Comparison of ENCODE assay signal across 8 cellular contexts in the genomic region with DNA sequence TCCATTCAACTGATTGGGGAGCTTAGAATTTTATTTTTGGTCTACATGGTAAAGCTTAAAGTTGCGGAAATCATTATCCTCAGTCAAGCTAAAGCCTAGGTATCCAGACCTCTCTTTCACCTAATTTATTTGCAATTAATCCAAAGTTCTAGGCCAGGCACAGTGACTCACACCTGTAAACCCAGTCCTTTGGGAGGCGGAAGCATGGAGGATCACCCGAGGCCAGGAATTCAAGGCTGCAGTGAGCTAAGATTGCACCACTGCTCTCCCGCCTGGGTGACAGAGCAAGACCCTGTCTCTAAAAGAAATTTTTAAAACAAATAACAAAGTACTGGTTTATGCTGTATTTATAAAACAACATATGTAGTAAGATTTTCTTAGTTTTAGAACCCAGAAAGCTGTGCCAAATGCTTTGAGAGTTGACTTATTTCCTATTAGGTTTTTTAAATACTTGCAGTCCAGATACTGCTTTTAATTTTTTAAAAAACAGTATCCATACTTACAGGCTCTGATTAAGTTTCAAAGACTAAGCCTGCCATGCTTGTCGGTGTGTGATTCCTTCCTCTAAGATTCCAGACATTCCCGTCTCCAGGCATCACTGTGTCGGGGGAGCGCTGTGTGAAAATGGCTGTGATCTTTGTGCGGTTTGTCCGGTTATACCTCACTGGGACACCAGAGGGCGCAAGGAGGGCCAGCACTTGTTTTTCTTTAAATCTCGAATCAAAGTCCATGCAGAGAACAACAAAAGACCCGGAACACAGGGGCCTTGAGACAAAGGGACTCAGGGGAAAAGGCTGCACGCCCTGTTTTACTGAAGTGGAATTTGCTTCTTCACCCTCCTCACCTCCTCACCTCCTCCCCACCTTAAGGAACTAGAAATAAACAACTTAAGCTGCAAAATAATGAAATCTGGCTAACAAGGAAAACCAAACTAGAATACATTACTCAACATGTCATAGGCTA. TPM values are rescaled to one million over a fixed set of nuclear protein-coding genes. Genes with fewer than 3 reads are reported as not detected.
DNase-seq lines count a peak whose midpoint lies in the region; TF ChIP-seq lines count a peak whose summit lies in the region.

No MANE protein-coding gene starts in this region.

- no peak overlapping the region for H2BK20ac ChIP-seq in H9 (ENCODE audit: low read depth, low read length, poor library complexity, severe bottlenecking)

- H2BK12ac ChIP-seq in H9 (ENCODE audit: insufficient read length, low read depth, low read length), result peak overlapping the region; percentile 57

- H4K91ac ChIP-seq in H9 (ENCODE audit: insufficient read length, low read depth, low read length), result no peak overlapping the region

- H2AFZ ChIP-seq in H9 (ENCODE audit: low read length), result no peak overlapping the region

- no peak overlapping the region for H4K5ac ChIP-seq in H9 (ENCODE audit: insufficient read length, low read depth, low read length)

- peaks cover 32 to 44% of the 10 kb centered on the region in 2 experiments for H3K4me1 Mint-ChIP-seq in H9
- H3K4me1 Mint-ChIP-seq in activated naive CD4-positive, alpha-beta T cell treated with anti-CD3 and anti-CD28 coated beads for 36 hours (ENCODE audit: low read depth), result peaks cover 4% of the 10 kb centered on the region

- peak overlapping the region; percentile 74 for H2BK120ac ChIP-seq in H9 (ENCODE audit: low read depth, low read length, poor library complexity, severe bottlenecking)

- peak overlapping the region; percentile 58 for H3K18ac ChIP-seq in H9 (ENCODE audit: insufficient read length, low read depth, low read length)

- no peak overlapping the region for H2BK15ac ChIP-seq in H9 (ENCODE audit: low read depth, low read length)

- H3K14ac ChIP-seq in H9 (ENCODE audit: insufficient read depth, low read length), result peak overlapping the region; percentile 78; the same call in 1 of the 2 replicates

- no CpG with 5 or more reads among the region's 14 CpGs for WGBS in H9 (ENCODE audit: extremely low coverage, insufficient read length, low lambda C conversion rate)
- 15 to 17% methylated on average over 14 of the region's 14 CpGs for WGBS in testis, 2 donors

- TF ChIP-seq POLR2A in testis (IDR thresholded peaks at IDR 0.05), result no peak

- H3K79me1 ChIP-seq in H9 (ENCODE audit: insufficient read depth, low read depth, low read length, poor library complexity, severe bottlenecking), result no peaks in the 10 kb centered on the region

- H3K36me3 ChIP-seq in MG63 (no peaks in the 10 kb centered on the region), testis (ENCODE audit: low read depth, missing control alignments) (no peaks in the 10 kb centered on the region)

- H4K20me1 ChIP-seq in H9 (ENCODE audit: control insufficient read depth, insufficient read depth, insufficient read length), result no peaks in the 10 kb centered on the region

- H3K4me3 ChIP-seq in MG63 (no peak overlapping the region), testis (peak overlapping the region; percentile 12 to 37)

- no peak overlapping the region for H3K4me2 ChIP-seq in H9 (ENCODE audit: insufficient read depth, insufficient read length, low read length)

- no peaks in the 10 kb centered on the region for H3K27me3 Mint-ChIP-seq in H9 (ENCODE audit: low read depth)
- no peaks in the 10 kb centered on the region for H3K27me3 Mint-ChIP-seq in activated naive CD4-positive, alpha-beta T cell treated with anti-CD3 and anti-CD28 coated beads for 36 hours (ENCODE audit: low read depth)

- no peak overlapping the region for H4K8ac ChIP-seq in H9 (replicated peaks; ENCODE audit: insufficient read length, low read depth, low read length)

- H3K9me3 ChIP-seq in H9 (ENCODE audit: control insufficient read depth, low read depth, low read length) (no peaks in the 10 kb centered on the region), MG63 (no peaks in the 10 kb centered on the region), testis (no peaks in the 10 kb centered on the region)

- H3K9ac ChIP-seq in H9 (ENCODE audit: extremely low read depth, insufficient read length, low read length), result peak overlapping the region; percentile 26

- peak overlapping the region; percentile 96 to 99 (median 98) for H3K27ac Mint-ChIP-seq in H9
- peak overlapping the region; percentile 87 for H3K27ac Mint-ChIP-seq in activated naive CD4-positive, alpha-beta T cell treated with anti-CD3 and anti-CD28 coated beads for 36 hours

- H3K27me3 ChIP-seq in H9 (ENCODE audit: insufficient read depth, low read length) (no peaks in the 10 kb centered on the region), MG63 (no peaks in the 10 kb centered on the region), testis (no peaks in the 10 kb centered on the region)

- no peaks in the 10 kb centered on the region for H3K36me3 Mint-ChIP-seq in H9 (ENCODE audit: insufficient read depth in 1 of 3, low read depth in 3 of 3)
- H3K36me3 Mint-ChIP-seq in activated naive CD4-positive, alpha-beta T cell treated with anti-CD3 and anti-CD28 coated beads for 36 hours (ENCODE audit: low read depth), result no peaks in the 10 kb centered on the region

- H3K79me2 ChIP-seq in H9 (ENCODE audit: insufficient read depth, low read length), result no peaks in the 10 kb centered on the region

- H3K4me3 Mint-ChIP-seq in H9, result peak overlapping the region; percentile 8 to 66; a peak in 4 of 5 replicates
- H3K4me3 Mint-ChIP-seq in activated naive CD4-positive, alpha-beta T cell treated with anti-CD3 and anti-CD28 coated beads for 36 hours, result peak overlapping the region; percentile 59

- peak; percentile 90 for TF ChIP-seq CTCF in H9 (conservative IDR thresholded peaks at IDR 0.05)
- TF ChIP-seq CTCF in testis (IDR thresholded peaks at IDR 0.05), result peak; percentile 86 to 91 (median 89)

- intact Hi-C loops in activated naive CD4-positive, alpha-beta T cell treated with anti-CD3 and anti-CD28 coated beads for 36 hours (cut with micrococcal nuclease), result loop anchor here (1.0 to 2.0 kb wide), 7 partner anchors 13 to 508 kb away; partner anchors contain the start of genes APAF1, IKBIP and SLC25A3
- intact Hi-C loops in testis (cut with DNase I; ENCODE audit: low total_unique reads), result no loop called here

- no peak overlapping the region for H3K23ac ChIP-seq in H9 (ENCODE audit: insufficient read length, low read depth, low read length)

- CTCF ChIA-PET in activated naive CD4-positive, alpha-beta T cell treated with anti-CD3 and anti-CD28 coated beads for 36 hours (lab: Charles Lee), result interaction anchor here (0.6 to 5.0 kb wide), 16 partner anchors 10 to 1941 kb away, joined by 3 to 34 read pairs (median 4); partner anchors contain the start of gene TMPO

- no peak overlapping the region; the same call in 1 of the 2 replicates for H3K4ac ChIP-seq in H9 (ENCODE audit: low read depth, low read length)

- DNase-seq in GDM1 (lab: John Stamatoyannopoulos, UW), result peak; percentile 62
- peak; percentile 98 for DNase-seq in H9
- DNase-seq in MG63, result peak; percentile 77
- peak; percentile 80 to 83 for DNase-seq in SHP77 (lab: John Stamatoyannopoulos, UW)
- peak; percentile 91 for DNase-seq in activated naive CD4-positive, alpha-beta T cell treated with anti-CD3 and anti-CD28 coated beads for 36 hours
- peak; percentile 73 for DNase-seq in germinal center (ENCODE audit: low spot score)
- DNase-seq in occipital lobe (lab: John Stamatoyannopoulos, UW), result peak; percentile 72
- DNase-seq in testis, result peak; percentile 93

- peaks cover 8% of the 10 kb centered on the region; the same call in 1 of the 2 replicates for H3K4me1 ChIP-seq in H9 (ENCODE audit: insufficient read depth, low read length)
- peaks cover 14% of the 10 kb centered on the region for H3K4me1 ChIP-seq in testis

- no peaks in the 10 kb centered on the region for H3K9me3 Mint-ChIP-seq in H9
- no peaks in the 10 kb centered on the region for H3K9me3 Mint-ChIP-seq in activated naive CD4-positive, alpha-beta T cell treated with anti-CD3 and anti-CD28 coated beads for 36 hours

- H3K23me2 ChIP-seq in H9 (ENCODE audit: insufficient read length, low read depth, low read length, poor library complexity, severe bottlenecking), result no peaks in the 10 kb centered on the region

- H3K56ac ChIP-seq in H9 (ENCODE audit: insufficient read length, low read depth, low read length), result no peak overlapping the region

- H3K27ac ChIP-seq in H9 (ENCODE audit: insufficient read length, low read depth, low read length), result peak overlapping the region; percentile 70
- H3K27ac ChIP-seq in testis, result peak overlapping the region; percentile 68 to 80

- no peak overlapping the region for H2BK5ac ChIP-seq in H9 (ENCODE audit: insufficient read length, low read length)

- peak overlapping the region; percentile 39 for H2AK5ac ChIP-seq in H9 (ENCODE audit: insufficient read length, low read length)

- H3T11ph ChIP-seq in H9 (ENCODE audit: low read length), result peak overlapping the region; percentile 87

RNA-seq across cellular contexts. Expression of gene TMPO, which starts 24.6 kb away (rescaled TPM):
- total RNA-seq in H9 (2021), result 202 and 204 TPM in 2 replicates
- 183 and 262 TPM in 2 replicates for total RNA-seq in MG63 (2014; rRNA removed; shearing (Covaris generic); ENCODE audit: low replicate concordance)
- total RNA-seq in activated naive CD4-positive, alpha-beta T cell treated with anti-CD3 and anti-CD28 coated beads for 36 hours, result 100 to 1,000 TPM; 326 to 330 TPM
- total RNA-seq in occipital lobe, result 154 TPM
- total RNA-seq in testis, result 10 to 100 TPM; 76.5 to 77.1 TPM
- 61.3 TPM for polyA plus RNA-seq in testis (ENCODE audit: insufficient read depth, low read depth, low replicate concordance)
